ENCODE assay signal across 22 cellular contexts in genomic region chr2:195604723-195605122, GRCh38.
"Had no signal": no experiment of that assay in that cellular context is flagged by ENCODE, and none has a peak within 500 bp of the region (broad histone marks: within the 10 kb centered on the region; RNA-seq: fewer than 3 reads in every experiment).

No MANE protein-coding gene starts in this region.

- H3K36me3 ChIP-seq: WERI-Rb-1 had no signal

- H3K36me3 Mint-ChIP-seq: activated CD8-positive, alpha-beta memory T cell treated with anti-CD3 and anti-CD28 coated beads, Interleukin-2, amount 10 ng/mL, durations not matched to agents 7 days and 5 days; activated naive CD8-positive, alpha-beta T cell; brain had no signal

- H3K27ac Mint-ChIP-seq: activated CD4-positive, alpha-beta T cell treated with anti-CD3 and anti-CD28 coated beads, Interleukin-2, amount 10 ng/mL, durations not matched to agents 24 days and 14 days; activated CD8-positive, alpha-beta memory T cell treated with anti-CD3 and anti-CD28 coated beads, Interleukin-2, amount 10 ng/mL, durations not matched to agents 7 days and 5 days; activated naive CD4-positive, alpha-beta T cell treated with anti-CD3 and anti-CD28 coated beads for 36 hours; activated naive CD8-positive, alpha-beta T cell; brain; T-helper 17 cell had no signal

- H3K4me1 Mint-ChIP-seq: brain had no signal

- DNase-seq: activated CD4-positive, alpha-beta T cell treated with anti-CD3 and anti-CD28 coated beads, Interleukin-2, amount 10 ng/mL, durations not matched to agents 24 days and 14 days; activated CD4-positive, alpha-beta T cell treated with anti-CD3 and anti-CD28 coated beads, Interleukin-2, amount 50 U/mL, for 48 hours; activated CD8-positive, alpha-beta memory T cell treated with anti-CD3 and anti-CD28 coated beads, Interleukin-2, amount 10 ng/mL, durations not matched to agents 7 days and 5 days; activated gamma-delta T cell; activated naive CD4-positive, alpha-beta T cell treated with anti-CD3 and anti-CD28 coated beads for 36 hours; activated T-cell treated with anti-CD3 and anti-CD28 coated beads, Interleukin-2, amount 50 U/mL, for 4 hours; amygdala; KG1; NCI-H1092 treated with DMSO at 0.1 percent for 48 hours; NCI-H1417 treated with DMSO at 0.1 percent for 48 hours; NCI-H1694; NCI-H2029; NCI-H510A treated with DMSO at 0.1 percent for 48 hours; NCI-H69; NK-92 treated with Interleukin-12 subunit alpha and Interleukin-12 subunit beta, amount 100 ng/mL, for 24 hours; PC-9; SHP77 treated with DMSO at 0.1 percent for 48 hours; T-helper 17 cell; T-helper 9 cell; WERI-Rb-1 had no signal

- H3K27me3 Mint-ChIP-seq: activated CD4-positive, alpha-beta T cell treated with anti-CD3 and anti-CD28 coated beads, Interleukin-2, amount 10 ng/mL, durations not matched to agents 24 days and 14 days; activated CD8-positive, alpha-beta memory T cell treated with anti-CD3 and anti-CD28 coated beads, Interleukin-2, amount 10 ng/mL, durations not matched to agents 7 days and 5 days; activated naive CD8-positive, alpha-beta T cell; brain had no signal

- H3K4me3 ChIP-seq: PC-9 had no signal

- H3K27ac ChIP-seq: PC-9, WERI-Rb-1 had no signal

- H3K4me2 ChIP-seq: PC-9 had no signal

- ATAC-seq: activated CD8-positive, alpha-beta memory T cell treated with anti-CD3 and anti-CD28 coated beads, Interleukin-2, amount 10 ng/mL, durations not matched to agents 7 days and 5 days; T-helper 17 cell had no signal

- H3K9me3 Mint-ChIP-seq: activated CD4-positive, alpha-beta T cell treated with anti-CD3 and anti-CD28 coated beads, Interleukin-2, amount 10 ng/mL, durations not matched to agents 24 days and 14 days; activated naive CD4-positive, alpha-beta T cell treated with anti-CD3 and anti-CD28 coated beads for 36 hours; activated T-cell treated with anti-CD3 and anti-CD28 coated beads, Interleukin-2, amount 50 U/mL, for 4 hours had no signal

- H3K4me3 Mint-ChIP-seq: activated CD4-positive, alpha-beta T cell treated with anti-CD3 and anti-CD28 coated beads, Interleukin-2, amount 10 ng/mL, durations not matched to agents 24 days and 14 days; activated CD8-positive, alpha-beta memory T cell treated with anti-CD3 and anti-CD28 coated beads, Interleukin-2, amount 10 ng/mL, durations not matched to agents 7 days and 5 days; activated naive CD4-positive, alpha-beta T cell treated with anti-CD3 and anti-CD28 coated beads for 36 hours; activated naive CD8-positive, alpha-beta T cell; activated T-cell treated with anti-CD3 and anti-CD28 coated beads, Interleukin-2, amount 50 U/mL, for 4 hours; brain; T-helper 17 cell had no signal
